In genomic region chr17:81094744-81095607, GRCh38 we compare ENCODE assay signal across 1 cellular context.
TF ChIP-seq lines count a peak whose summit lies in the region.

No MANE protein-coding gene starts in this region.

TF ChIP-seq in HepG2, 621 proteins besides CTCF, POLR2A, EP300 and RAD21 (continued from another document and continues in another):
- TF ChIP-seq PLSCR1 (CRISPR knock-in tag; IDR thresholded peaks at IDR 0.05; ENCODE audit: borderline replicate concordance) (no peak), SIN3A (IDR thresholded peaks at IDR 0.05; ENCODE audit: borderline replicate concordance, low read depth, low read length) (peak; percentile 59; the same call in 1 of the 2 replicates), AGO2 (optimal IDR thresholded peaks at IDR 0.05; ENCODE audit: low read depth, low read length) (peak; percentile 39), FOSL1 (CRISPR knock-in tag; IDR thresholded peaks at IDR 0.05; ENCODE audit: borderline replicate concordance) (peak; percentile 55; the same call in 1 of the 2 replicates), SAFB2 (CRISPR knock-in tag; IDR thresholded peaks at IDR 0.05; ENCODE audit: borderline replicate concordance, low read depth) (no peak), JUNB (CRISPR knock-in tag; IDR thresholded peaks at IDR 0.05; ENCODE audit: borderline replicate concordance) (no peak), HOXD1 (CRISPR knock-in tag; IDR thresholded peaks at IDR 0.05) (no peak), ISX (CRISPR knock-in tag; conservative IDR thresholded peaks at IDR 0.05) (no peak), IKZF4 (CRISPR knock-in tag; IDR thresholded peaks at IDR 0.05; ENCODE audit: borderline replicate concordance, low read depth, not compliant biosample characterization) (no peak), FOXK2 (IDR thresholded peaks at IDR 0.05) (no peak), JUND (CRISPR knock-in tag; IDR thresholded peaks at IDR 0.05) (no peak), HNRNPUL1 (IDR thresholded peaks at IDR 0.05; ENCODE audit: low read depth, low read length) (no peak), BORCS8-MEF2B (CRISPR knock-in tag; IDR thresholded peaks at IDR 0.05) (no peak), MNT (IDR thresholded peaks at IDR 0.05) (no peak), RFX3 (CRISPR knock-in tag; IDR thresholded peaks at IDR 0.05) (peak; percentile 89), ZNF878 (CRISPR knock-in tag; IDR thresholded peaks at IDR 0.05) (no peak), GPBP1L1 (CRISPR knock-in tag; IDR thresholded peaks at IDR 0.05) (no peak), RAD51 (IDR thresholded peaks at IDR 0.05; ENCODE audit: borderline replicate concordance) (no peak), JARID2 (CRISPR knock-in tag; IDR thresholded peaks at IDR 0.05; ENCODE audit: insufficient replicate concordance) (no peak), YEATS2 (CRISPR knock-in tag; IDR thresholded peaks at IDR 0.05; ENCODE audit: borderline replicate concordance) (peak; percentile 61; the same call in 1 of the 2 replicates), ZNF687 (CRISPR knock-in tag; IDR thresholded peaks at IDR 0.05) (peak; percentile 52), ZNF639 (CRISPR knock-in tag; conservative IDR thresholded peaks at IDR 0.05) (no peak), ZBTB43 (CRISPR knock-in tag; conservative IDR thresholded peaks at IDR 0.05) (no peak), SALL2 (CRISPR knock-in tag; IDR thresholded peaks at IDR 0.05) (no peak), TGIF2 (CRISPR knock-in tag; IDR thresholded peaks at IDR 0.05) (no peak), STAT5B (CRISPR knock-in tag; IDR thresholded peaks at IDR 0.05) (no peak), ZNF574 (CRISPR knock-in tag; IDR thresholded peaks at IDR 0.05) (peak; percentile 7; the same call in 1 of the 2 replicates), ZNF205 (CRISPR knock-in tag; IDR thresholded peaks at IDR 0.05) (no peak), ZEB1 (IDR thresholded peaks at IDR 0.05; ENCODE audit: insufficient replicate concordance, low read depth) (no peak), ZNF790 (CRISPR knock-in tag; IDR thresholded peaks at IDR 0.05; ENCODE audit: borderline replicate concordance) (no peak), ZC3H13 (CRISPR knock-in tag; IDR thresholded peaks at IDR 0.05) (no peak), NPAS2 (CRISPR knock-in tag; IDR thresholded peaks at IDR 0.05; ENCODE audit: borderline replicate concordance) (no peak), ZNF570 (CRISPR knock-in tag; IDR thresholded peaks at IDR 0.05; ENCODE audit: borderline replicate concordance) (no peak), ZSCAN31 (CRISPR knock-in tag; IDR thresholded peaks at IDR 0.05; ENCODE audit: low read depth) (0 out of 2 replicates have a peak, but pooled peaks have one; percentile 24), NFE2 (CRISPR knock-in tag; IDR thresholded peaks at IDR 0.05) (no peak), ZBTB33 (CRISPR knock-in tag; IDR thresholded peaks at IDR 0.05) (peak; percentile 98), KAT8 (CRISPR knock-in tag; IDR thresholded peaks at IDR 0.05) (no peak), FOSL2 (CRISPR knock-in tag; IDR thresholded peaks at IDR 0.05) (peak; percentile 94)
- TF ChIP-seq, protein P1, sequence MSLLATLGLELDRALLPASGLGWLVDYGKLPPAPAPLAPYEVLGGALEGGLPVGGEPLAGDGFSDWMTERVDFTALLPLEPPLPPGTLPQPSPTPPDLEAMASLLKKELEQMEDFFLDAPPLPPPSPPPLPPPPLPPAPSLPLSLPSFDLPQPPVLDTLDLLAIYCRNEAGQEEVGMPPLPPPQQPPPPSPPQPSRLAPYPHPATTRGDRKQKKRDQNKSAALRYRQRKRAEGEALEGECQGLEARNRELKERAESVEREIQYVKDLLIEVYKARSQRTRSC (CRISPR knock-in tag; IDR thresholded peaks at IDR 0.05; ENCODE audit: low read depth) = no peak
- TF ChIP-seq, protein P2, sequence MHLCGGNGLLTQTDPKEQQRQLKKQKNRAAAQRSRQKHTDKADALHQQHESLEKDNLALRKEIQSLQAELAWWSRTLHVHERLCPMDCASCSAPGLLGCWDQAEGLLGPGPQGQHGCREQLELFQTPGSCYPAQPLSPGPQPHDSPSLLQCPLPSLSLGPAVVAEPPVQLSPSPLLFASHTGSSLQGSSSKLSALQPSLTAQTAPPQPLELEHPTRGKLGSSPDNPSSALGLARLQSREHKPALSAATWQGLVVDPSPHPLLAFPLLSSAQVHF (CRISPR knock-in tag; IDR thresholded peaks at IDR 0.05) = no peak
- TF ChIP-seq, protein P3, sequence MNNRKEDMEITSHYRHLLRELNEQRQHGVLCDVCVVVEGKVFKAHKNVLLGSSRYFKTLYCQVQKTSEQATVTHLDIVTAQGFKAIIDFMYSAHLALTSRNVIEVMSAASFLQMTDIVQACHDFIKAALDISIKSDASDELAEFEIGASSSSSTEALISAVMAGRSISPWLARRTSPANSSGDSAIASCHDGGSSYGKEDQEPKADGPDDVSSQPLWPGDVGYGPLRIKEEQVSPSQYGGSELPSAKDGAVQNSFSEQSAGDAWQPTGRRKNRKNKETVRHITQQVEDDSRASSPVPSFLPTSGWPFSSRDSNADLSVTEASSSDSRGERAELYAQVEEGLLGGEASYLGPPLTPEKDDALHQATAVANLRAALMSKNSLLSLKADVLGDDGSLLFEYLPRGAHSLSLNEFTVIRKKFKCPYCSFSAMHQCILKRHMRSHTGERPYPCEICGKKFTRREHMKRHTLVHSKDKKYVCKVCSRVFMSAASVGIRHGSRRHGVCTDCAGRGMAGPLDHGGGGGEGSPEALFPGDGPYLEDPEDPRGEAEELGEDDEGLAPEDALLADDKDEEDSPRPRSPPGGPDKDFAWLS (CRISPR knock-in tag; IDR thresholded peaks at IDR 0.05; ENCODE audit: borderline replicate concordance) = no peak
- TF ChIP-seq, protein P4, sequence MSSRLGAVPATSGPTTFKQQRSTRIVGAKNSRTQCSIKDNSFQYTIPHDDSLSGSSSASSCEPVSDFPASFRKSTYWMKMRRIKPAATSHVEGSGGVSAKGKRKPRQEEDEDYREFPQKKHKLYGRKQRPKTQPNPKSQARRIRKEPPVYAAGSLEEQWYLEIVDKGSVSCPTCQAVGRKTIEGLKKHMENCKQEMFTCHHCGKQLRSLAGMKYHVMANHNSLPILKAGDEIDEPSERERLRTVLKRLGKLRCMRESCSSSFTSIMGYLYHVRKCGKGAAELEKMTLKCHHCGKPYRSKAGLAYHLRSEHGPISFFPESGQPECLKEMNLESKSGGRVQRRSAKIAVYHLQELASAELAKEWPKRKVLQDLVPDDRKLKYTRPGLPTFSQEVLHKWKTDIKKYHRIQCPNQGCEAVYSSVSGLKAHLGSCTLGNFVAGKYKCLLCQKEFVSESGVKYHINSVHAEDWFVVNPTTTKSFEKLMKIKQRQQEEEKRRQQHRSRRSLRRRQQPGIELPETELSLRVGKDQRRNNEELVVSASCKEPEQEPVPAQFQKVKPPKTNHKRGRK (CRISPR knock-in tag; IDR thresholded peaks at IDR 0.05) = no peak
